In genomic region chr1:156868341-156868740, GRCh38 we compare ENCODE assay signal across 1 cellular context.
TF ChIP-seq lines count a peak whose summit lies in the region.

No MANE protein-coding gene starts in this region.

TF ChIP-seq in IMR-90, 13 proteins besides CTCF, POLR2A, EP300 and RAD21 (continued from another document):
- TF ChIP-seq MAFK (IDR thresholded peaks at IDR 0.05; ENCODE audit: low read depth, low read length) (no peak), MXI1 (IDR thresholded peaks at IDR 0.05; ENCODE audit: borderline replicate concordance, low read depth, low read length) (no peak), RCOR1 (IDR thresholded peaks at IDR 0.05; ENCODE audit: insufficient replicate concordance, low read length) (no peak), FOS (IDR thresholded peaks at IDR 0.05; ENCODE audit: low read depth, low read length) (no peak), RFX5 (IDR thresholded peaks at IDR 0.05; ENCODE audit: low read depth, low read length) (no peak), MAZ (IDR thresholded peaks at IDR 0.05; ENCODE audit: borderline replicate concordance, low read depth, low read length) (no peak), NFE2L2 (IDR thresholded peaks at IDR 0.05; ENCODE audit: low read depth, low read length) (no peak), SMC3 (IDR thresholded peaks at IDR 0.05; ENCODE audit: low read depth, low read length) (no peak), CEBPB (IDR thresholded peaks at IDR 0.05; ENCODE audit: low read depth, low read length) (no peak), ELK1 (IDR thresholded peaks at IDR 0.05; ENCODE audit: borderline replicate concordance, low read depth, low read length) (no peak)
